In genomic region chr7:22108151-22108845, GRCh38 we compare ENCODE assay signal across 2 cellular contexts.
A peak's percentile ranks its signal among the peaks of the same experiment; 100 is the strongest.
TF ChIP-seq lines count a peak whose summit lies in the region.

No MANE protein-coding gene starts in this region.

TF ChIP-seq in HepG2, 621 proteins besides CTCF, POLR2A, EP300 and RAD21:
- TF ChIP-seq ZNF772 (CRISPR knock-in tag; IDR thresholded peaks at IDR 0.05) (no peak), POLR2AphosphoS2 (IDR thresholded peaks at IDR 0.05; ENCODE audit: low read depth, low read length) (peak; percentile 46; the same call in 1 of the 2 replicates), KDM2A (CRISPR knock-in tag; IDR thresholded peaks at IDR 0.05; ENCODE audit: borderline replicate concordance, low read depth) (0 out of 2 replicates have a peak, but pooled peaks have one; percentile 28), ZNF570 (CRISPR knock-in tag; IDR thresholded peaks at IDR 0.05; ENCODE audit: borderline replicate concordance) (no peak), RBM22 (optimal IDR thresholded peaks at IDR 0.05; ENCODE audit: low read length) (peak; percentile 17)
TF ChIP-seq in HepG2: peak in this region for 3.

TF ChIP-seq in GM23338, 12 proteins besides CTCF, POLR2A, EP300 and RAD21:
- TF ChIP-seq JUNB (IDR thresholded peaks at IDR 0.05; ENCODE audit: unreplicated experiment): no peak
- no peak for TF ChIP-seq NANOG (IDR thresholded peaks at IDR 0.05; ENCODE audit: borderline replicate concordance)
- TF ChIP-seq STAT1 (IDR thresholded peaks at IDR 0.05; ENCODE audit: unreplicated experiment): no peak
- no peak for TF ChIP-seq ZNF331 (CRISPR knock-in tag; IDR thresholded peaks at IDR 0.05; ENCODE audit: low read depth)
- TF ChIP-seq POLR2AphosphoS5 (IDR thresholded peaks at IDR 0.05; ENCODE audit: low read depth): no peak
- no peak for TF ChIP-seq EZH2 (IDR thresholded peaks at IDR 0.05; ENCODE audit: low read depth, unreplicated experiment)
- no peak for TF ChIP-seq CREB1 (CRISPR knock-in tag; IDR thresholded peaks at IDR 0.05; ENCODE audit: low read depth)
- no peak for TF ChIP-seq ETS1 (IDR thresholded peaks at IDR 0.05)
- TF ChIP-seq REST (IDR thresholded peaks at IDR 0.05; ENCODE audit: unreplicated experiment): no peak
- no peak for TF ChIP-seq ZNF462 (CRISPR knock-in tag; IDR thresholded peaks at IDR 0.05)
- TF ChIP-seq ZNF114 (CRISPR knock-in tag; IDR thresholded peaks at IDR 0.05): no peak
- TF ChIP-seq EZH2phosphoT487 (IDR thresholded peaks at IDR 0.05; ENCODE audit: unreplicated experiment): no peak
TF ChIP-seq in GM23338: peak in this region for 0.
